9 cellular contexts compared by ENCODE assay signal in the genomic region with DNA sequence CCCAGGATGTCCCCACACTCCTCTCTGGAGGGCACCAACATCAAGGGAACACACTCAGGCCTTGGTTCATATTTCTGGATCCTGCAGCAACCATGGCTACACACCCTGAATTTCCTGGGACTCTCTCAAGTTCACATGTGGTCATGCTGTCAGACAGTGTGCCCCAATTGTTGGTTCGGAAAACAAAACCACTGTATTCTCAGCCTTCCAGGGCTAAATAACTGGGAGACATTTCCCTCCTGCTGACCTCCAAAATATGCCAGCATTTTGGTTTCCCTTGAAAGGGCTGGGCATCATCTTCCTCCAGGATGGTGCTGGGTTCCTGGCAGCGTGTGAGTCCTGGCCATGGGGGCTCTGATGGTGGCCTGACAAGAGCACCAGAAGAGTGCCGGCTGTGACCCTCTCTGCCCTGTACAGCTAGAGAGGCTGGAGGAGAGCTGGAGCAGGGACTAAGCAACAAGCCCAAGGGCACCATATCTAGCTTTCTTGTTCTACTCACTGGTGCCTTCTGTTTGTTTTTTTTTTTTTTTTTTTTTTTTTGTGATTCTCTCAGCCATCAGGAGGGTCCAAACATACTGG. TPM values are rescaled to one million over a fixed set of nuclear protein-coding genes. Genes with fewer than 3 reads are reported as not detected.
DNase-seq lines count a peak whose midpoint lies in the region; ATAC-seq and TF ChIP-seq lines count a peak whose summit lies in the region.
"Had no signal": no experiment of that assay in that cellular context is flagged by ENCODE, and none has a peak within 500 bp of the region (broad histone marks: within the 10 kb centered on the region; RNA-seq: fewer than 3 reads in every experiment).

No MANE protein-coding gene starts in this region.

- peaks cover 0 to 3% (median 0%) of the 10 kb centered on the region in 4 donors for H3K4me1 ChIP-seq in right lobe of liver
- peaks cover 46 to 79% of the 10 kb centered on the region in 2 donors for H3K4me1 ChIP-seq in thoracic aorta (ENCODE audit: control insufficient read depth in 1 of 2, low read depth in 2 of 2)

- peak; percentile 15 for ATAC-seq in activated CD8-positive, alpha-beta T cell treated with anti-CD3 and anti-CD28 coated beads, Interleukin-2, amount 10 ng/mL, durations not matched to agents 7 days and 5 days
- no peak for ATAC-seq in right lobe of liver
- ATAC-seq in thoracic aorta (ENCODE audit: insufficient number of reproducible peaks, low FRiP score, low read depth) = no peak
- ATAC-seq: HCT116 had no signal

- H3K9me3 ChIP-seq in right lobe of liver = no peaks in the 10 kb centered on the region
- no peaks in the 10 kb centered on the region for H3K9me3 ChIP-seq in thoracic aorta

- H3K9me3 Mint-ChIP-seq in activated T-cell treated with anti-CD3 and anti-CD28 coated beads, Interleukin-2, amount 50 U/mL, for 24 hours = no peaks in the 10 kb centered on the region
- no peaks in the 10 kb centered on the region for H3K9me3 Mint-ChIP-seq in activated CD8-positive, alpha-beta T cell treated with anti-CD3 and anti-CD28 coated beads, Interleukin-2, amount 10 ng/mL, durations not matched to agents 7 days and 5 days (ENCODE audit: insufficient read depth)

- H3K4me1 Mint-ChIP-seq in activated T-cell treated with anti-CD3 and anti-CD28 coated beads, Interleukin-2, amount 50 U/mL, for 24 hours (ENCODE audit: low read depth) = peaks cover 71% of the 10 kb centered on the region
- H3K4me1 Mint-ChIP-seq in activated CD8-positive, alpha-beta T cell treated with anti-CD3 and anti-CD28 coated beads, Interleukin-2, amount 10 ng/mL, durations not matched to agents 7 days and 5 days (ENCODE audit: low read depth) = peaks cover 73% of the 10 kb centered on the region

- H3K27ac ChIP-seq in right lobe of liver (peak overlapping the region; percentile 48 to 70 (median 67)), thoracic aorta (peak overlapping the region; percentile 43 to 51)

- in situ Hi-C loops in GM13977 (cut with MboI; ENCODE audit: low pct_unique_long_range_greater_than_20kb, low sequenced_read_pairs, unreplicated experiment) = no loop called here

- H3K36me3 ChIP-seq in right lobe of liver = no peaks in the 10 kb centered on the region
- H3K36me3 ChIP-seq in thoracic aorta = no peaks in the 10 kb centered on the region

- no peak for TF ChIP-seq POLR2A in right lobe of liver (IDR thresholded peaks at IDR 0.05)

- CTCF ChIA-PET in activated CD8-positive, alpha-beta T cell treated with anti-CD3 and anti-CD28 coated beads, Interleukin-2, amount 10 ng/mL, durations not matched to agents 7 days and 5 days (lab: Charles Lee) = interaction anchor here (0.8 to 6.6 kb wide), 22 partner anchors 11 to 65 kb away, joined by 3 to 81 read pairs (median 5); a partner anchor contains a TSS

- H3K27me3 ChIP-seq in right lobe of liver = no peaks in the 10 kb centered on the region
- no peaks in the 10 kb centered on the region for H3K27me3 ChIP-seq in thoracic aorta (replicated peaks; ENCODE audit: insufficient read depth)

- H3K4me3 Mint-ChIP-seq in activated T-cell treated with anti-CD3 and anti-CD28 coated beads, Interleukin-2, amount 50 U/mL, for 24 hours = peak overlapping the region; percentile 82
- peak overlapping the region; percentile 85 for H3K4me3 Mint-ChIP-seq in activated CD8-positive, alpha-beta T cell treated with anti-CD3 and anti-CD28 coated beads, Interleukin-2, amount 10 ng/mL, durations not matched to agents 7 days and 5 days

- POLR2A ChIA-PET in activated CD8-positive, alpha-beta T cell treated with anti-CD3 and anti-CD28 coated beads, Interleukin-2, amount 10 ng/mL, durations not matched to agents 7 days and 5 days (lab: Charles Lee) = interaction anchor here (0.6 to 5.7 kb wide), 17 partner anchors 12 to 55 kb away, joined by 3 to 186 read pairs (median 5); a partner anchor contains a TSS

- WGBS in right lobe of liver (ENCODE audit: insufficient coverage, low coverage, low lambda C conversion rate, missing lambda C conversion rate) = 86% methylated on average over 1 of the region's 3 CpGs

- no peaks in the 10 kb centered on the region for H3K27me3 Mint-ChIP-seq in activated T-cell treated with anti-CD3 and anti-CD28 coated beads, Interleukin-2, amount 50 U/mL, for 24 hours
- no peaks in the 10 kb centered on the region for H3K27me3 Mint-ChIP-seq in activated CD8-positive, alpha-beta T cell treated with anti-CD3 and anti-CD28 coated beads, Interleukin-2, amount 10 ng/mL, durations not matched to agents 7 days and 5 days (ENCODE audit: low read depth)

- peaks cover 36% of the 10 kb centered on the region for H3K36me3 Mint-ChIP-seq in activated T-cell treated with anti-CD3 and anti-CD28 coated beads, Interleukin-2, amount 50 U/mL, for 24 hours (ENCODE audit: low read depth)
- peaks cover 57% of the 10 kb centered on the region for H3K36me3 Mint-ChIP-seq in activated CD8-positive, alpha-beta T cell treated with anti-CD3 and anti-CD28 coated beads, Interleukin-2, amount 10 ng/mL, durations not matched to agents 7 days and 5 days (ENCODE audit: low read depth)

- intact Hi-C loops in right lobe of liver (cut with DNase I) = no loop called here

- peak overlapping the region; percentile 95 for H3K27ac Mint-ChIP-seq in activated T-cell treated with anti-CD3 and anti-CD28 coated beads, Interleukin-2, amount 50 U/mL, for 24 hours
- H3K27ac Mint-ChIP-seq in activated CD8-positive, alpha-beta T cell treated with anti-CD3 and anti-CD28 coated beads, Interleukin-2, amount 10 ng/mL, durations not matched to agents 7 days and 5 days = peak overlapping the region; percentile 93

- DNase-seq in activated T-cell treated with anti-CD3 and anti-CD28 coated beads, Interleukin-2, amount 50 U/mL, for 24 hours = no peak
- DNase-seq in activated T-cell treated with anti-CD3 and anti-CD28 coated beads for 4 hours (no peak), right lobe of liver (no peak), thoracic aorta (ENCODE audit: low spot score) (no peak), GM13977 (ENCODE audit: low spot score) (no peak), NCI-H774 (lab: John Stamatoyannopoulos, UW) (no peak), NCI-H1092 (lab: John Stamatoyannopoulos, UW) (no peak)
- DNase-seq in activated CD8-positive, alpha-beta T cell treated with anti-CD3 and anti-CD28 coated beads, Interleukin-2, amount 10 ng/mL, durations not matched to agents 7 days and 5 days = no peak

- TF ChIP-seq CTCF in right lobe of liver (IDR thresholded peaks at IDR 0.05) = no peak
- no peak for TF ChIP-seq CTCF in thoracic aorta (IDR thresholded peaks at IDR 0.05)
- no peak for TF ChIP-seq CTCF in GM13977 (IDR thresholded peaks at IDR 0.05; ENCODE audit: extremely low read depth, insufficient read depth, missing control alignments)

- no peak overlapping the region for H3K4me3 ChIP-seq in right lobe of liver
- no peak overlapping the region for H3K4me3 ChIP-seq in thoracic aorta

RNA-seq across cellular contexts. Expression of a gene that starts 37.5 kb away (rescaled TPM):
- 100 to 1,000 TPM; 357 to 390 TPM for total RNA-seq in activated CD8-positive, alpha-beta T cell treated with anti-CD3 and anti-CD28 coated beads, Interleukin-2, amount 10 ng/mL, durations not matched to agents 7 days and 5 days
- total RNA-seq in right lobe of liver (10 to 100 TPM in 1 of 6 experiments, 1 to 10 TPM in 5; 5.0 to 15.3 (median 7.1) TPM), thoracic aorta (10 to 100 TPM; 50.4 to 58.8 TPM)

Comparison
In these comparisons a context has a peak if more than half of its experiments do, and no peak if none do; other contexts are left out.
1. RNA of a gene that starts 37.5 kb away (total RNA-seq): 357 to 390 TPM in activated CD8-positive, alpha-beta T cell treated with anti-CD3 and anti-CD28 coated beads, Interleukin-2, amount 10 ng/mL, durations not matched to agents 7 days and 5 days; 50.4 to 58.8 TPM in thoracic aorta and 5.0 to 15.3 TPM in right lobe of liver; every median in the first group is over 4 times any median in the second.